Comparison of ENCODE assay signal across 8 cellular contexts in the genomic region with DNA sequence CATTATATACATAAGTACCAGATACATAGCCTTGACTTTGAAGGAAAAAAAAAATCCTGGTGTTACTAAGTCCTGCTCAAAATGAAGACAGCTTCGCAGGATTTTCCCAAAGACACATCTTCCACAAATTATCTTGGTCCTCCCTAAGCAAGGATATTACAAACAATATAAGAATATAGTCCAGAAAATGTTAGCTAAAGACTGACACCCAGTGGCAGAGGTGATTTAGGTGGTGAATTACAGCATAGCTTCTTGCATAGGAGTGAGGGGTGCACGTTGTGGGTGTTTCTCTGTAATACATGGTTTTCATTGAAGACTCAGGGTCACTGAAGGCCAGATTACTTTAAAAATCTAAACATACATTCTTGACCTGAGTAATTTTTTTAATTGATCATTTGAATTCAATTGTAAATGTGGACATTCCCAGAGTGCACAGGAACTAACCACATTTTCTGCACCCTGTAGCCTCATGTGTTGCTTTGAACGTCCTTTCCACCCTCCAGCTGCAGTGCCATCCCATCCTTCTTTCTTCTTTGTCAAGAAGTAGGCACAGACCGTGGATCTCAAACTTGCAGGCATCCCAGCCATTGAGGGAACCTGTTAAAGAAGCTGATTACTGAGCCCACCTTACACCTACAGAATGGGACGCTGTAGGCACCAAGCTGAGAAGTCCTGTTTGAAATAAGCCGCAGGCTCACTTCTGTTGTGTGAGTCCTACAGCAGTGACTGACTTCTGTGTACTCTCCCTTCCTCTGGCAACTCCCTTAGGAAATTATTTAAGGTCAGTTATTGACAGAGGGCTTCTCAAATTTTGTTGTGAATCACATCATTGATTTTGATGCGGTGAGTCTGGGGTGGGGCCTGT.
A peak's percentile ranks its signal among the peaks of the same experiment; 100 is the strongest.
DNase-seq lines count a peak whose midpoint lies in the region; ATAC-seq, FAIRE-seq and TF ChIP-seq lines count a peak whose summit lies in the region.

No MANE protein-coding gene starts in this region.

- DNase-seq in AG09319 (ENCODE audit: extremely low read depth, low read depth) (no peak), GM04504 (ENCODE audit: low read depth) (peak; percentile 5), NCI-H1105 (lab: John Stamatoyannopoulos, UW) (peak; percentile 22), iris pigment epithelial cell (ENCODE audit: low read depth) (peak; percentile 35), frontal cortex (ENCODE audit: low spot score in 2 of 2) (no peak), dedifferentiated amniotic fluid mesenchymal stem cell (ENCODE audit: extremely low spot score) (no peak)
- DNase-seq in activated CD8-positive, alpha-beta T cell treated with anti-CD3 and anti-CD28 coated beads for 36 hours, result peak; percentile 45

- no peaks in the 10 kb centered on the region for H3K27me3 Mint-ChIP-seq in activated CD8-positive, alpha-beta T cell treated with anti-CD3 and anti-CD28 coated beads for 36 hours

- H3K9me3 Mint-ChIP-seq in activated CD8-positive, alpha-beta T cell treated with anti-CD3 and anti-CD28 coated beads for 36 hours, result no peaks in the 10 kb centered on the region

- peaks cover 17% of the 10 kb centered on the region for H3K4me1 Mint-ChIP-seq in activated CD8-positive, alpha-beta T cell treated with anti-CD3 and anti-CD28 coated beads for 36 hours (ENCODE audit: low read depth)

- no peak overlapping the region for H3K27ac Mint-ChIP-seq in activated CD8-positive, alpha-beta T cell treated with anti-CD3 and anti-CD28 coated beads for 36 hours

- no peaks in the 10 kb centered on the region for H3K36me3 Mint-ChIP-seq in activated CD8-positive, alpha-beta T cell treated with anti-CD3 and anti-CD28 coated beads for 36 hours (ENCODE audit: low read depth)

- no peak overlapping the region for H3K4me3 Mint-ChIP-seq in activated CD8-positive, alpha-beta T cell treated with anti-CD3 and anti-CD28 coated beads for 36 hours

- POLR2A ChIA-PET in activated CD8-positive, alpha-beta T cell treated with anti-CD3 and anti-CD28 coated beads for 36 hours (lab: Charles Lee), result interaction anchor here (1.4 kb wide), 1 partner anchor 205 kb away, joined by 6 read pairs; no protein-coding TSS in a partner anchor

- CTCF ChIA-PET in activated CD8-positive, alpha-beta T cell treated with anti-CD3 and anti-CD28 coated beads for 36 hours (lab: Charles Lee), result interaction anchor here (0.6 to 10.9 kb wide), 32 partner anchors 8 to 356 kb away, joined by 3 to 111 read pairs (median 7); no protein-coding TSS in a partner anchor

- intact Hi-C loops in activated CD8-positive, alpha-beta T cell treated with anti-CD3 and anti-CD28 coated beads for 36 hours (cut with micrococcal nuclease), result no loop called here

- peak; percentile 44 for TF ChIP-seq CTCF in AG09319 (IDR thresholded peaks at IDR 0.05; ENCODE audit: low read depth, low read length)
- peak; percentile 51 for TF ChIP-seq CTCF in activated CD8-positive, alpha-beta T cell treated with anti-CD3 and anti-CD28 coated beads for 36 hours (IDR thresholded peaks at IDR 0.05)

- ATAC-seq in activated CD8-positive, alpha-beta T cell treated with anti-CD3 and anti-CD28 coated beads for 36 hours, result no peak
- no peak for ATAC-seq in HG03280 (IDR thresholded peaks at IDR 0.05; ENCODE audit: unreplicated experiment)

- FAIRE-seq in frontal cortex (lab: Jason Lieb, UNC), result no peak

Comparison
In these comparisons a context has a peak if more than half of its experiments do, and no peak if none do; other contexts are left out.
1. DNase-seq: peak in GM04504 (single experiment), NCI-H1105 (single experiment), activated CD8-positive, alpha-beta T cell treated with anti-CD3 and anti-CD28 coated beads for 36 hours (single experiment) and iris pigment epithelial cell (single experiment); none in AG09319 (single experiment), frontal cortex (0 of 2) and dedifferentiated amniotic fluid mesenchymal stem cell (single experiment).